Comparison of ENCODE assay signal across 8 cellular contexts in genomic region chr17:40561871-40562611, GRCh38. TPM values are rescaled to one million over a fixed set of nuclear protein-coding genes. Genes with fewer than 3 reads are reported as not detected.
DNase-seq lines count a peak whose midpoint lies in the region; ATAC-seq and TF ChIP-seq lines count a peak whose summit lies in the region.

No MANE protein-coding gene starts in this region.

- in situ Hi-C loops in GM13977 (cut with MboI; ENCODE audit: low pct_unique_long_range_greater_than_20kb, low sequenced_read_pairs, unreplicated experiment): loop anchor here (10.0 kb wide), 1 partner anchor 53 kb away; no protein-coding TSS in a partner anchor

- peak; percentile 61 for DNase-seq in GM13977 (ENCODE audit: low spot score)
- peak; percentile 52 for DNase-seq in activated T-helper 9 cell treated with anti-CD3 and anti-CD28 coated beads, Interleukin-2, amount 50 U/mL, for 16 hours (ENCODE audit: low read depth)
- DNase-seq in natural killer cell treated with Interleukin-12 subunit alpha and Interleukin-12 subunit beta and Interleukin-15 and Interleukin-18, amount 100 ng/mL, for 72 hours (ENCODE audit: low spot score): peak; percentile 75
- DNase-seq in DMS53 (lab: John Stamatoyannopoulos, UW): no peak
- DNase-seq in NCI-H187 (lab: John Stamatoyannopoulos, UW): no peak
- no peak for DNase-seq in NCI-H1694 treated with DMSO at 0.1 percent for 48 hours (lab: John Stamatoyannopoulos, UW)

- H3K27ac Mint-ChIP-seq in natural killer cell treated with Interleukin-12 subunit alpha and Interleukin-12 subunit beta and Interleukin-15 and Interleukin-18, amount 100 ng/mL, for 72 hours: peak overlapping the region; percentile 99 to 100

- peak; percentile 37 for TF ChIP-seq CTCF in GM13977 (IDR thresholded peaks at IDR 0.05; ENCODE audit: extremely low read depth, insufficient read depth, missing control alignments)

- H3K4me3 Mint-ChIP-seq in natural killer cell treated with Interleukin-12 subunit alpha and Interleukin-12 subunit beta and Interleukin-15 and Interleukin-18, amount 100 ng/mL, for 72 hours: peak overlapping the region; percentile 97

- peaks cover 0 to 13% of the 10 kb centered on the region in 2 donors for H3K27me3 Mint-ChIP-seq in natural killer cell treated with Interleukin-12 subunit alpha and Interleukin-12 subunit beta and Interleukin-15 and Interleukin-18, amount 100 ng/mL, for 72 hours

- ATAC-seq in HG03439 (IDR thresholded peaks at IDR 0.05; ENCODE audit: unreplicated experiment) (peak; percentile 34), HG02588 (IDR thresholded peaks at IDR 0.05; ENCODE audit: unreplicated experiment) (no peak)
- peak; percentile 67 to 76 for ATAC-seq in natural killer cell treated with Interleukin-12 subunit alpha and Interleukin-12 subunit beta and Interleukin-15 and Interleukin-18, amount 100 ng/mL, for 72 hours

- H3K9me3 Mint-ChIP-seq in natural killer cell treated with Interleukin-12 subunit alpha and Interleukin-12 subunit beta and Interleukin-15 and Interleukin-18, amount 100 ng/mL, for 72 hours: no peaks in the 10 kb centered on the region

- H3K4me1 Mint-ChIP-seq in natural killer cell treated with Interleukin-12 subunit alpha and Interleukin-12 subunit beta and Interleukin-15 and Interleukin-18, amount 100 ng/mL, for 72 hours (ENCODE audit: low read depth in 2 of 2): peaks cover 68 to 70% of the 10 kb centered on the region in 2 donors

- peaks cover 8% of the 10 kb centered on the region for H3K36me3 Mint-ChIP-seq in natural killer cell treated with Interleukin-12 subunit alpha and Interleukin-12 subunit beta and Interleukin-15 and Interleukin-18, amount 100 ng/mL, for 72 hours

RNA-seq across cellular contexts. Expression of gene CCR7, which starts 3.2 kb away (rescaled TPM):
- 10 to 100 TPM; 65.7 to 71.1 TPM for total RNA-seq in natural killer cell treated with Interleukin-12 subunit alpha and Interleukin-12 subunit beta and Interleukin-15 and Interleukin-18, amount 100 ng/mL, for 72 hours

Comparison
In these comparisons a context has a peak if more than half of its experiments do, and no peak if none do; other contexts are left out.
1. DNase-seq: peak in GM13977 (single experiment), activated T-helper 9 cell treated with anti-CD3 and anti-CD28 coated beads, Interleukin-2, amount 50 U/mL, for 16 hours (single experiment) and natural killer cell treated with Interleukin-12 subunit alpha and Interleukin-12 subunit beta and Interleukin-15 and Interleukin-18, amount 100 ng/mL, for 72 hours (single experiment); none in DMS53 (single experiment), NCI-H187 (0 of 2) and NCI-H1694 treated with DMSO at 0.1 percent for 48 hours (single experiment).